Comparison of ENCODE assay signal across 1 cellular context in genomic region chr6:166306378-166307081, GRCh38.
TF ChIP-seq lines count a peak whose summit lies in the region.

No MANE protein-coding gene starts in this region.

TF ChIP-seq in WTC11, 78 proteins besides CTCF, POLR2A, EP300 and RAD21 (continued from another document):
- TF ChIP-seq STAT6 (CRISPR knock-in tag; conservative IDR thresholded peaks at IDR 0.05; ENCODE audit: low read depth), result no peak
- TF ChIP-seq FOXP1 (CRISPR knock-in tag; IDR thresholded peaks at IDR 0.05; ENCODE audit: borderline replicate concordance), result no peak
TF ChIP-seq in WTC11: peak in this region for 0.
